8 cellular contexts compared by ENCODE assay signal in the genomic region with DNA sequence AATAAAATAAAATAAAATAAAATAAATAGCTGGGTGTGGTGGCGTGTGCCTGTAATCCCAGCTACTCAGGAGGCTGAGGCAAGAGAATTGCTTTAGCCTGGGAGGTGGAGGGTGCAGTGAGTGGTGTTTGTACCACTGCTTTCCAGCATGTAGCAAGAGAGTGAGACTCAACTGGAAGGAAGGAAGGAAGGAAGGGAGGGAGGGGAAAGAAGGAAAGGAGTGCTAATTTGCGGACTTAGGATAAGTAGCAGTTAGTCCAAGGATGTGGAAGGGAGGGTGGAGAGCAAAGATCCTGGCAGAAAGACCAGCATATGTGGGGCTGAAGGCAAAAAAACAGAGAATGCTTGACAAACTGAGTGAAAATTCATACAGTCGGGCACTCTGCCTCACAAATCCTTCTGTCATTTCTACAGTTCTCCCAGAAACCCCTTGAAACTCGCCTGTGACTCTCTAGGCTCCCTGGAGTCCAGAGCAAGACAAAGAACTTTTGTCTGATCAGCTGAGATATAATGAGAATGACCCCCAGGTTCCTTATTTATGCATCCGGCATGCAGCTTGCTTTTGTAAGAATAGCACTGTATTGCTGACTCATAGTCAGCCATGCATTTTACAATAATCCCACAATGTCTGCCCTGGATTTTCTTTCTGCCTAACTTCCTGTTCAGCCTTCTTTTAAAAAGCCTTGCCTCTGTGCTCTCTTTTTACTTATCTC. TPM values are rescaled to one million over a fixed set of nuclear protein-coding genes. Genes with fewer than 3 reads are reported as not detected.
DNase-seq lines count a peak whose midpoint lies in the region; ATAC-seq, FAIRE-seq and TF ChIP-seq lines count a peak whose summit lies in the region.

No MANE protein-coding gene starts in this region.

- WGBS in small intestine, 3 donors = 48 to 65% (median 63%) methylated on average over 5 of the region's 5 CpGs

- peaks cover 34% of the 10 kb centered on the region for H3K4me1 Mint-ChIP-seq in astrocyte (ENCODE audit: low read depth, unreplicated experiment)

- H3K27me3 ChIP-seq in astrocyte (ENCODE audit: insufficient read depth, low read length) (no peaks in the 10 kb centered on the region), small intestine (ENCODE audit: control insufficient read depth in 2 of 2, insufficient read depth in 2 of 2, low read length in 2 of 2) (no peaks in the 10 kb centered on the region)

- H2AFZ ChIP-seq in astrocyte (ENCODE audit: low read depth, low read length) = peak overlapping the region; percentile 69

- H3K27me3 Mint-ChIP-seq in astrocyte (ENCODE audit: low read depth, unreplicated experiment) = no peaks in the 10 kb centered on the region

- FAIRE-seq in astrocyte (lab: Jason Lieb, UNC) (no peak), small intestine (lab: Jason Lieb, UNC) (no peak)

- no peaks in the 10 kb centered on the region for H3K36me3 ChIP-seq in astrocyte (ENCODE audit: insufficient read depth, low read length)
- H3K36me3 ChIP-seq in small intestine (ENCODE audit: control insufficient read depth in 2 of 2, insufficient read depth in 2 of 2, low read length in 2 of 2) = no peaks in the 10 kb centered on the region

- H3K27ac Mint-ChIP-seq in astrocyte (ENCODE audit: unreplicated experiment) = peak overlapping the region; percentile 98

- H3K9me3 ChIP-seq in astrocyte (ENCODE audit: insufficient read depth, low read depth, low read length) (no peaks in the 10 kb centered on the region), small intestine (ENCODE audit: control insufficient read depth, low read depth) (no peaks in the 10 kb centered on the region)

- peak; percentile 64 for ATAC-seq in GM18868 (IDR thresholded peaks at IDR 0.05; ENCODE audit: unreplicated experiment)
- no peak for ATAC-seq in HG03280 (IDR thresholded peaks at IDR 0.05; ENCODE audit: unreplicated experiment)

- H3K27ac ChIP-seq in astrocyte (ENCODE audit: low read depth, low read length) (peak overlapping the region; percentile 95), substantia nigra (ENCODE audit: low read depth, low read length, poor library complexity, severe bottlenecking) (peak overlapping the region; percentile 20), small intestine (ENCODE audit: low read depth in 1 of 2, low read length in 1 of 2) (peak overlapping the region in 1 of 2 donors; percentile 43)

- no peaks in the 10 kb centered on the region for H4K20me1 ChIP-seq in astrocyte (ENCODE audit: insufficient read depth, low read length)

- peak overlapping the region; percentile 80 for H3K9ac ChIP-seq in astrocyte (ENCODE audit: low read length)

- no peak overlapping the region for H3K4me3 ChIP-seq in astrocyte (ENCODE audit: insufficient read depth, low read depth, low read length)
- H3K4me3 ChIP-seq in small intestine (ENCODE audit: low read depth in 1 of 2, low read length in 2 of 2) = no peak overlapping the region

- H3K4me2 ChIP-seq in astrocyte (ENCODE audit: low read length) = peak overlapping the region; percentile 67

- no peak for TF ChIP-seq CTCF in astrocyte (IDR thresholded peaks at IDR 0.05; ENCODE audit: insufficient read depth, low read depth, low read length)

- H3K9me3 Mint-ChIP-seq in astrocyte (ENCODE audit: unreplicated experiment) = no peaks in the 10 kb centered on the region

- no peaks in the 10 kb centered on the region for H3K79me2 ChIP-seq in astrocyte (ENCODE audit: insufficient read depth, low read length)

- DNase-seq in NCI-H146 treated with DMSO at 0.1 percent for 48 hours (lab: John Stamatoyannopoulos, UW; ENCODE audit: unreplicated experiment) (peak; percentile 72), astrocyte (ENCODE audit: low read depth) (peak; percentile 87), iris pigment epithelial cell (ENCODE audit: low read depth) (peak; percentile 86), substantia nigra (lab: John Stamatoyannopoulos, UW) (no peak), small intestine (no peak)
- DNase-seq in activated CD4-positive, alpha-beta T cell treated with anti-CD3 and anti-CD28 coated beads, Interleukin-2, amount 50 U/mL, for 4 hours = no peak

- no peaks in the 10 kb centered on the region for H3K36me3 Mint-ChIP-seq in astrocyte (ENCODE audit: low read depth, unreplicated experiment)

- H3K4me3 Mint-ChIP-seq in astrocyte (ENCODE audit: unreplicated experiment) = peak overlapping the region; percentile 47

- peaks cover 34% of the 10 kb centered on the region for H3K4me1 ChIP-seq in astrocyte (ENCODE audit: insufficient read depth, low read length)
- no peaks in the 10 kb centered on the region for H3K4me1 ChIP-seq in small intestine (ENCODE audit: control insufficient read depth in 2 of 2, insufficient read depth in 1 of 2, low read depth in 1 of 2, low read length in 1 of 2)

RNA-seq across cellular contexts. Expression of gene CDK5RAP3, which starts 31.5 kb away (rescaled TPM):
- total RNA-seq in astrocyte = 59.1 and 62.8 TPM in 2 replicates
- 100 to 1,000 TPM; 169 to 721 (median 554) TPM for polyA plus RNA-seq in small intestine

RNA-seq across cellular contexts. Expression of gene COPZ2, which starts 35.2 kb away (rescaled TPM):
- 25.1 and 38.3 TPM in 2 replicates for total RNA-seq in astrocyte
- polyA plus RNA-seq in small intestine = 1 to 10 TPM in 2 of 3 donors, not detected in 1; 4.4 to 7.3 TPM

RNA-seq across cellular contexts. Expression of gene PRR15L, which starts 44.7 kb away (rescaled TPM):
- not detected in 2 replicates for total RNA-seq in astrocyte
- 100 to 1,000 TPM; 182 to 388 (median 371) TPM for polyA plus RNA-seq in small intestine

RNA-seq across cellular contexts. Expression of gene NFE2L1, which starts 45.8 kb away (rescaled TPM):
- total RNA-seq in astrocyte = 344 and 348 TPM in 2 replicates
- 100 to 1,000 TPM in 1 of 3 donors, 10 to 100 TPM in 2; 52.1 to 110 (median 70.4) TPM for polyA plus RNA-seq in small intestine

Comparison
In these comparisons a context has a peak if more than half of its experiments do, and no peak if none do; other contexts are left out.
1. DNase-seq: peak in NCI-H146 treated with DMSO at 0.1 percent for 48 hours (single experiment), astrocyte (single experiment) and iris pigment epithelial cell (single experiment); none in substantia nigra (0 of 49), activated CD4-positive, alpha-beta T cell treated with anti-CD3 and anti-CD28 coated beads, Interleukin-2, amount 50 U/mL, for 4 hours (0 of 2) and small intestine (single experiment).